In the genomic region with DNA sequence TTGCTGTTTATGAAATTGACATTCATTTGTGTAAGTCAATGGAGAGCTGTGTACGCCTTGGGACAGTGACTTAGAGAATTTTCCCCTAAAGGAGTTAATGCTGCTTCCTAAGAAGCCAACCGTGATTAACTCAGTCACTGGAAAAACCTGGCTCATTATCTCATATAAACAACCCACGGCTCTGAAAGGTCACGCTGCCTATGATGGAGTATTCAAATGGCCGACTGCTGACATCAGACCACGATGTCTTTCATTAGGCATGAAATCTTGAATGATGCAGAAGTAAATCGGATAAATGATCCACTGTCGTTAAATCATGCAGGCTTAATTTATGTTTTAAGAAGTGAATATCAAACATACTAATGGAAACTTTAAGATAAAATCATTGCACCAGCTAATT, we compare ENCODE assay signal across 16 cellular contexts.
DNase-seq lines count a peak whose midpoint lies in the region; ATAC-seq and TF ChIP-seq lines count a peak whose summit lies in the region.
"Had no signal": no experiment of that assay in that cellular context is flagged by ENCODE, and none has a peak within 500 bp of the region (broad histone marks: within the 10 kb centered on the region; RNA-seq: fewer than 3 reads in every experiment).

No MANE protein-coding gene starts in this region.

- peak; percentile 66 for ATAC-seq in stimulated activated naive CD8-positive, alpha-beta T cell treated with anti-CD3 and anti-CD28 coated beads, Interleukin-15, Interleukin-2, amounts not matched to agents 100 U/mL and 50 U/mL, for 24 hours
- no peak for ATAC-seq in stimulated activated naive CD8-positive, alpha-beta T cell treated with anti-CD3 and anti-CD28 coated beads, Interleukin-15, amount 100 ng/mL, for 72 hours
- ATAC-seq in psoas muscle, result peak; percentile 28 to 52 (median 44)
- ATAC-seq in HG03460 (IDR thresholded peaks at IDR 0.05; ENCODE audit: unreplicated experiment), result no peak
- no peak for ATAC-seq in GM19397 (IDR thresholded peaks at IDR 0.05; ENCODE audit: unreplicated experiment)

- peaks cover 0 to 9% of the 10 kb centered on the region in 2 donors for H3K36me3 ChIP-seq in psoas muscle (ENCODE audit: insufficient read depth in 1 of 2, low read depth in 1 of 2)
- H3K36me3 ChIP-seq: BLaER1 had no signal

- peaks cover 58% of the 10 kb centered on the region for H3K4me1 ChIP-seq in psoas muscle

- DNase-seq in NCI-H2171 treated with DMSO at 0.1 percent for 48 hours (lab: John Stamatoyannopoulos, UW) (peak; percentile 2), NCI-H2171 (lab: John Stamatoyannopoulos, UW) (no peak), psoas muscle (no peak), occipital lobe (lab: John Stamatoyannopoulos, UW) (no peak)
- DNase-seq in stimulated activated naive CD8-positive, alpha-beta T cell treated with anti-CD3 and anti-CD28 coated beads, Interleukin-15, Interleukin-2, amounts not matched to agents 100 U/mL and 50 U/mL, for 24 hours, result no peak
- no peak for DNase-seq in stimulated activated naive CD8-positive, alpha-beta T cell treated with anti-CD3 and anti-CD28 coated beads, Interleukin-15, amount 100 ng/mL, for 72 hours
- DNase-seq: GOT3, NCI-H1105 treated with DMSO at 0.1 percent for 48 hours, NCI-H1930, NCI-H526, PC-9, SK-N-SH had no signal

- intact Hi-C loops in psoas muscle (cut with DNase I), result loop anchor here (5.0 to 10.0 kb wide), 4 partner anchors 181 to 488 kb away; no protein-coding TSS in a partner anchor

- no peak overlapping the region for H3K4me3 Mint-ChIP-seq in stimulated activated naive CD8-positive, alpha-beta T cell treated with anti-CD3 and anti-CD28 coated beads, Interleukin-15, amount 100 ng/mL, for 72 hours

- H3K27me3 ChIP-seq in psoas muscle (ENCODE audit: insufficient read depth in 3 of 3, low read length in 2 of 3), result no peaks in the 10 kb centered on the region
- H3K27me3 ChIP-seq: BLaER1 had no signal

- H3K9me3 ChIP-seq in psoas muscle, result no peaks in the 10 kb centered on the region
- H3K9me3 ChIP-seq: BLaER1, SK-N-SH had no signal

- no peak overlapping the region for H3K27ac Mint-ChIP-seq in stimulated activated naive CD8-positive, alpha-beta T cell treated with anti-CD3 and anti-CD28 coated beads, Interleukin-15, amount 100 ng/mL, for 72 hours

- no peak for TF ChIP-seq CTCF in psoas muscle (IDR thresholded peaks at IDR 0.05)

- WGBS in psoas muscle, 3 donors, result 18 to 35% (median 32%) methylated on average over 8 of the region's 8 CpGs

- peak overlapping the region; percentile 85 for H3K27ac ChIP-seq in psoas muscle
- H3K27ac ChIP-seq: 22Rv1, BLaER1, PC-9 had no signal

- H3K9me3 Mint-ChIP-seq in stimulated activated naive CD8-positive, alpha-beta T cell treated with anti-CD3 and anti-CD28 coated beads, Interleukin-15, amount 100 ng/mL, for 72 hours, result no peaks in the 10 kb centered on the region

- H3K4me1 Mint-ChIP-seq in stimulated activated naive CD8-positive, alpha-beta T cell treated with anti-CD3 and anti-CD28 coated beads, Interleukin-15, amount 100 ng/mL, for 72 hours, result peaks cover 8% of the 10 kb centered on the region

- H3K27me3 Mint-ChIP-seq in stimulated activated naive CD8-positive, alpha-beta T cell treated with anti-CD3 and anti-CD28 coated beads, Interleukin-15, amount 100 ng/mL, for 72 hours, result peaks cover 24% of the 10 kb centered on the region

- no peak overlapping the region for H3K4me3 ChIP-seq in psoas muscle
- H3K4me3 ChIP-seq: BLaER1, PC-9 had no signal

Comparison
In these comparisons a context has a peak if more than half of its experiments do, and no peak if none do; other contexts are left out.
1. ATAC-seq: peak in stimulated activated naive CD8-positive, alpha-beta T cell treated with anti-CD3 and anti-CD28 coated beads, Interleukin-15, Interleukin-2, amounts not matched to agents 100 U/mL and 50 U/mL, for 24 hours (single experiment) and psoas muscle (4 of 4); none in stimulated activated naive CD8-positive, alpha-beta T cell treated with anti-CD3 and anti-CD28 coated beads, Interleukin-15, amount 100 ng/mL, for 72 hours (single experiment), HG03460 (single experiment) and GM19397 (single experiment).